Comparison of ENCODE assay signal across 24 cellular contexts in genomic region chr6:170311696-170312095, GRCh38. TPM values are rescaled to one million over a fixed set of nuclear protein-coding genes. Genes with fewer than 3 reads are reported as not detected.
"Had no signal": no experiment of that assay in that cellular context is flagged by ENCODE, and none has a peak within 500 bp of the region (broad histone marks: within the 10 kb centered on the region; RNA-seq: fewer than 3 reads in every experiment).

No MANE protein-coding gene starts in this region.

- H3K27ac Mint-ChIP-seq: activated CD4-positive, alpha-beta memory T cell treated with anti-CD3 and anti-CD28 coated beads, Interleukin-2, amount 10 ng/mL, durations not matched to agents 7 days and 5 days; activated CD8-positive, alpha-beta memory T cell treated with anti-CD3 and anti-CD28 coated beads, Interleukin-2, amount 10 ng/mL, durations not matched to agents 7 days and 5 days; mesothelial cell of epicardium; stimulated activated effector memory CD8-positive, alpha-beta T cell treated with anti-CD3 and anti-CD28 coated beads, Interleukin-12 subunit alpha, Interleukin-12 subunit beta, amount 100 ng/mL, for 72 hours; WTC11 had no signal

- H3K9me3 Mint-ChIP-seq: activated CD4-positive, alpha-beta memory T cell treated with anti-CD3 and anti-CD28 coated beads, Interleukin-2, amount 10 ng/mL, durations not matched to agents 7 days and 5 days; activated naive CD4-positive, alpha-beta T cell treated with anti-CD3 and anti-CD28 coated beads, Interleukin-2, amount 50 U/mL, for 72 hours; mesothelial cell of epicardium; neural crest cell; stimulated activated effector memory CD8-positive, alpha-beta T cell treated with anti-CD3 and anti-CD28 coated beads, Interleukin-12 subunit alpha, Interleukin-12 subunit beta, amount 100 ng/mL, for 72 hours had no signal

- H3K4me3 Mint-ChIP-seq: activated CD4-positive, alpha-beta memory T cell treated with anti-CD3 and anti-CD28 coated beads, Interleukin-2, amount 10 ng/mL, durations not matched to agents 7 days and 5 days; activated CD8-positive, alpha-beta memory T cell treated with anti-CD3 and anti-CD28 coated beads, Interleukin-2, amount 10 ng/mL, durations not matched to agents 7 days and 5 days; mesothelial cell of epicardium; stimulated activated effector memory CD8-positive, alpha-beta T cell treated with anti-CD3 and anti-CD28 coated beads, Interleukin-12 subunit alpha, Interleukin-12 subunit beta, amount 100 ng/mL, for 72 hours; WTC11 had no signal

- H3K27ac ChIP-seq: adrenal gland, dorsolateral prefrontal cortex, epithelial cell of prostate, left lung, psoas muscle, thoracic aorta had no signal

- DNase-seq: activated CD4-positive, alpha-beta memory T cell treated with anti-CD3 and anti-CD28 coated beads, Interleukin-2, amount 10 ng/mL, durations not matched to agents 7 days and 5 days; activated CD4-positive, alpha-beta T cell treated with anti-CD3 and anti-CD28 coated beads for 48 hours; activated CD8-positive, alpha-beta memory T cell treated with anti-CD3 and anti-CD28 coated beads, Interleukin-2, amount 10 ng/mL, durations not matched to agents 7 days and 5 days; activated effector memory CD4-positive, alpha-beta T cell treated with anti-CD3 and anti-CD28 coated beads, Interleukin-2, amount 50 U/mL, for 16 hours; adrenal gland; dorsolateral prefrontal cortex; foreskin melanocyte; hypothalamus; kidney; left lung; psoas muscle; right cardiac atrium; small intestine; stimulated activated CD4-positive, alpha-beta T cell treated with anti-CD3 and anti-CD28 coated beads, Interleukin-4, amount 100 ng/mL, for 24 hours; SW 1271; upper lobe of left lung had no signal

- H3K27me3 ChIP-seq: adrenal gland, dorsolateral prefrontal cortex, left lung, upper lobe of left lung had no signal

- H3K27me3 Mint-ChIP-seq: activated CD4-positive, alpha-beta memory T cell treated with anti-CD3 and anti-CD28 coated beads, Interleukin-2, amount 10 ng/mL, durations not matched to agents 7 days and 5 days; activated CD8-positive, alpha-beta memory T cell treated with anti-CD3 and anti-CD28 coated beads, Interleukin-2, amount 10 ng/mL, durations not matched to agents 7 days and 5 days had no signal

- H3K9me3 ChIP-seq: adrenal gland, left lung, psoas muscle, thoracic aorta, upper lobe of left lung had no signal

- H3K36me3 Mint-ChIP-seq: WTC11 had no signal

- ATAC-seq: activated CD8-positive, alpha-beta memory T cell treated with anti-CD3 and anti-CD28 coated beads, Interleukin-2, amount 10 ng/mL, durations not matched to agents 7 days and 5 days; activated naive CD4-positive, alpha-beta T cell treated with anti-CD3 and anti-CD28 coated beads, Interleukin-2, amount 50 U/mL, for 72 hours; left lung; psoas muscle; right cardiac atrium; stimulated activated effector memory CD8-positive, alpha-beta T cell treated with anti-CD3 and anti-CD28 coated beads, Interleukin-12 subunit alpha, Interleukin-12 subunit beta, amount 100 ng/mL, for 72 hours; WTC11 had no signal

- H3K4me3 ChIP-seq: adrenal gland, dorsolateral prefrontal cortex, left lung, psoas muscle, thoracic aorta, upper lobe of left lung had no signal

- FAIRE-seq: small intestine had no signal

- H3K36me3 ChIP-seq: adrenal gland, thoracic aorta, upper lobe of left lung had no signal

RNA-seq across cellular contexts. Expression of gene DLL1, which starts 20.8 kb away (rescaled TPM):
- total RNA-seq: T-helper 2 cell treated with Interferon-gamma antibody and Interleukin-4, amounts not matched to agents 100 ng/mL and 5 ng/mL, for 36 hours had no signal
